ENCODE assay signal across 1 cellular context in the genomic region with DNA sequence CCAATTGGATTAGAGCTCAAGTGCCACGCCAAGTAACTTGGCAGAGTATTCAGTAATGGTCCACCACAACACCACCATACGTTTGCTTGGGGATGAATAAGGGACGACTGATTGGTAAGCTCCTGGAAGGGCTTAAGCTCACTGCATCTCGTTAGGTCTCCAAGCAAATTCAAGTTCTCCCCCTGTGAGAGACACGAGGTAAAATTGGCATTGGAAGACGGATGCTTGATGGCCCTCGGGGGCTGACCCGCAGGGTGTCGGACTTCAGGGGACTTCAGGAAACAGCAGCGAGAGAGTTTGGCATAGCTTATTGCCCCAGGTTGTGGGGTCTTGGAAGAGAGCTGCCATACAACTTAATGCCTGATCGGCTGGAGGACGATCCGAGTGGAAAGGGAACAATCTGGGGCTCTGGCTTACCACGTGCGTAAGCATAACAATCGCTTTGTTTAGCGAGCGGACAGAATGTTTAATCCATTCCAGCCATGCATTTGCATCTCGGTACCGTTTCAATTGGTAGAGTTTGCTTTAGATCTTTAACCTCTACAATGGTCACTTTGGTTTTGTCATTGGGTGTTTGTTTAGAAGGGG.
TF ChIP-seq lines count a peak whose summit lies in the region.

No MANE protein-coding gene starts in this region.

TF ChIP-seq in HepG2, 621 proteins besides CTCF, POLR2A, EP300 and RAD21 (continued from another document):
- TF ChIP-seq, protein P1, sequence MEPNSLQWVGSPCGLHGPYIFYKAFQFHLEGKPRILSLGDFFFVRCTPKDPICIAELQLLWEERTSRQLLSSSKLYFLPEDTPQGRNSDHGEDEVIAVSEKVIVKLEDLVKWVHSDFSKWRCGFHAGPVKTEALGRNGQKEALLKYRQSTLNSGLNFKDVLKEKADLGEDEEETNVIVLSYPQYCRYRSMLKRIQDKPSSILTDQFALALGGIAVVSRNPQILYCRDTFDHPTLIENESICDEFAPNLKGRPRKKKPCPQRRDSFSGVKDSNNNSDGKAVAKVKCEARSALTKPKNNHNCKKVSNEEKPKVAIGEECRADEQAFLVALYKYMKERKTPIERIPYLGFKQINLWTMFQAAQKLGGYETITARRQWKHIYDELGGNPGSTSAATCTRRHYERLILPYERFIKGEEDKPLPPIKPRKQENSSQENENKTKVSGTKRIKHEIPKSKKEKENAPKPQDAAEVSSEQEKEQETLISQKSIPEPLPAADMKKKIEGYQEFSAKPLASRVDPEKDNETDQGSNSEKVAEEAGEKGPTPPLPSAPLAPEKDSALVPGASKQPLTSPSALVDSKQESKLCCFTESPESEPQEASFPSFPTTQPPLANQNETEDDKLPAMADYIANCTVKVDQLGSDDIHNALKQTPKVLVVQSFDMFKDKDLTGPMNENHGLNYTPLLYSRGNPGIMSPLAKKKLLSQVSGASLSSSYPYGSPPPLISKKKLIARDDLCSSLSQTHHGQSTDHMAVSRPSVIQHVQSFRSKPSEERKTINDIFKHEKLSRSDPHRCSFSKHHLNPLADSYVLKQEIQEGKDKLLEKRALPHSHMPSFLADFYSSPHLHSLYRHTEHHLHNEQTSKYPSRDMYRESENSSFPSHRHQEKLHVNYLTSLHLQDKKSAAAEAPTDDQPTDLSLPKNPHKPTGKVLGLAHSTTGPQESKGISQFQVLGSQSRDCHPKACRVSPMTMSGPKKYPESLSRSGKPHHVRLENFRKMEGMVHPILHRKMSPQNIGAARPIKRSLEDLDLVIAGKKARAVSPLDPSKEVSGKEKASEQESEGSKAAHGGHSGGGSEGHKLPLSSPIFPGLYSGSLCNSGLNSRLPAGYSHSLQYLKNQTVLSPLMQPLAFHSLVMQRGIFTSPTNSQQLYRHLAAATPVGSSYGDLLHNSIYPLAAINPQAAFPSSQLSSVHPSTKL (CRISPR knock-in tag; IDR thresholded peaks at IDR 0.05) = 0 out of 2 replicates have a peak, but pooled peaks have one; percentile 5
- TF ChIP-seq, protein P2, sequence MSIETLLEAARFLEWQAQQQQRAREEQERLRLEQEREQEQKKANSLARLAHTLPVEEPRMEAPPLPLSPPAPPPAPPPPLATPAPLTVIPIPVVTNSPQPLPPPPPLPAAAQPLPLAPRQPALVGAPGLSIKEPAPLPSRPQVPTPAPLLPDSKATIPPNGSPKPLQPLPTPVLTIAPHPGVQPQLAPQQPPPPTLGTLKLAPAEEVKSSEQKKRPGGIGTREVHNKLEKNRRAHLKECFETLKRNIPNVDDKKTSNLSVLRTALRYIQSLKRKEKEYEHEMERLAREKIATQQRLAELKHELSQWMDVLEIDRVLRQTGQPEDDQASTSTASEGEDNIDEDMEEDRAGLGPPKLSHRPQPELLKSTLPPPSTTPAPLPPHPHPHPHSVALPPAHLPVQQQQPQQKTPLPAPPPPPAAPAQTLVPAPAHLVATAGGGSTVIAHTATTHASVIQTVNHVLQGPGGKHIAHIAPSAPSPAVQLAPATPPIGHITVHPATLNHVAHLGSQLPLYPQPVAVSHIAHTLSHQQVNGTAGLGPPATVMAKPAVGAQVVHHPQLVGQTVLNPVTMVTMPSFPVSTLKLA (IDR thresholded peaks at IDR 0.05) = 0 out of 2 replicates have a peak, but pooled peaks have one; percentile 17
- TF ChIP-seq ZNF121 (CRISPR knock-in tag; IDR thresholded peaks at IDR 0.05) (no peak), U2AF1 (optimal IDR thresholded peaks at IDR 0.05; ENCODE audit: low read depth, low read length) (peak; percentile 63), RFX3 (CRISPR knock-in tag; IDR thresholded peaks at IDR 0.05) (no peak), TRIM24 (CRISPR knock-in tag; IDR thresholded peaks at IDR 0.05) (0 out of 2 replicates have a peak, but pooled peaks have one; percentile 26), ZNF12 (CRISPR knock-in tag; IDR thresholded peaks at IDR 0.05) (peak; percentile 10; the same call in 1 of the 2 replicates), ZNF761 (CRISPR knock-in tag; conservative IDR thresholded peaks at IDR 0.05) (peak; percentile 72), ZNF496 (CRISPR knock-in tag; IDR thresholded peaks at IDR 0.05; ENCODE audit: insufficient replicate concordance) (no peak), CENPT (CRISPR knock-in tag; IDR thresholded peaks at IDR 0.05; ENCODE audit: low read depth) (peak; percentile 80), ZNF446 (CRISPR knock-in tag; IDR thresholded peaks at IDR 0.05) (no peak), ZNF589 (CRISPR knock-in tag; conservative IDR thresholded peaks at IDR 0.05) (0 out of 2 replicates have a peak, but pooled peaks have one; percentile 43), PCBP2 (optimal IDR thresholded peaks at IDR 0.05; ENCODE audit: low read depth, low read length, poor library complexity, severe bottlenecking) (no peak), ZNF644 (CRISPR knock-in tag; IDR thresholded peaks at IDR 0.05; ENCODE audit: low read depth) (no peak), SALL2 (CRISPR knock-in tag; IDR thresholded peaks at IDR 0.05) (0 out of 2 replicates have a peak, but pooled peaks have one; percentile 27), JDP2 (CRISPR knock-in tag; IDR thresholded peaks at IDR 0.05; ENCODE audit: borderline replicate concordance) (no peak), MYC (CRISPR knock-in tag; IDR thresholded peaks at IDR 0.05; ENCODE audit: borderline replicate concordance) (no peak), SRSF4 (IDR thresholded peaks at IDR 0.05; ENCODE audit: low read depth, low read length, poor library complexity, severe bottlenecking) (no peak), ESRRA (CRISPR knock-in tag; IDR thresholded peaks at IDR 0.05; ENCODE audit: low read depth) (0 out of 2 replicates have a peak, but pooled peaks have one; percentile 18), SAP130 (CRISPR knock-in tag; IDR thresholded peaks at IDR 0.05; ENCODE audit: low read depth) (peak; percentile 6; the same call in 1 of the 2 replicates), DNMT3B (CRISPR knock-in tag; conservative IDR thresholded peaks at IDR 0.05) (0 out of 2 replicates have a peak, but pooled peaks have one; percentile 81), SALL1 (CRISPR knock-in tag; IDR thresholded peaks at IDR 0.05) (peak; percentile 44; the same call in 1 of the 2 replicates), ZNF326 (CRISPR knock-in tag; IDR thresholded peaks at IDR 0.05; ENCODE audit: borderline replicate concordance) (0 out of 2 replicates have a peak, but pooled peaks have one; percentile 23), ZNF775 (CRISPR knock-in tag; IDR thresholded peaks at IDR 0.05; ENCODE audit: borderline replicate concordance) (peak; percentile 52; the same call in 1 of the 2 replicates), RXRA (CRISPR knock-in tag; IDR thresholded peaks at IDR 0.05) (peak; percentile 38; the same call in 1 of the 2 replicates), ZC3H4 (CRISPR knock-in tag; IDR thresholded peaks at IDR 0.05; ENCODE audit: borderline replicate concordance) (peak; percentile 92; the same call in 1 of the 2 replicates), TAF1 (CRISPR knock-in tag; IDR thresholded peaks at IDR 0.05) (0 out of 2 replicates have a peak, but pooled peaks have one; percentile 18)
- TF ChIP-seq, protein P3, sequence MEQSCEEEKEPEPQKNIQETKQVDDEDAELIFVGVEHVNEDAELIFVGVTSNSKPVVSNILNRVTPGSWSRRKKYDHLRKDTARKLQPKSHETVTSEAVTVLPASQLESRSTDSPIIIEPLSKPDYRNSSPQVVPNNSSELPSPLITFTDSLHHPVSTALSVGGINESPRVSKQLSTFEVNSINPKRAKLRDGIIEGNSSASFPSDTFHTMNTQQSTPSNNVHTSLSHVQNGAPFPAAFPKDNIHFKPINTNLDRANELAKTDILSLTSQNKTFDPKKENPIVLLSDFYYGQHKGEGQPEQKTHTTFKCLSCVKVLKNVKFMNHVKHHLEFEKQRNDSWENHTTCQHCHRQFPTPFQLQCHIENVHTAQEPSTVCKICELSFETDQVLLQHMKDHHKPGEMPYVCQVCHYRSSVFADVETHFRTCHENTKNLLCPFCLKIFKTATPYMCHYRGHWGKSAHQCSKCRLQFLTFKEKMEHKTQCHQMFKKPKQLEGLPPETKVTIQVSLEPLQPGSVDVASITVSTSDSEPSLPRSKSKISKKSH (CRISPR knock-in tag; IDR thresholded peaks at IDR 0.05; ENCODE audit: borderline replicate concordance) = no peak
- TF ChIP-seq, protein P4, sequence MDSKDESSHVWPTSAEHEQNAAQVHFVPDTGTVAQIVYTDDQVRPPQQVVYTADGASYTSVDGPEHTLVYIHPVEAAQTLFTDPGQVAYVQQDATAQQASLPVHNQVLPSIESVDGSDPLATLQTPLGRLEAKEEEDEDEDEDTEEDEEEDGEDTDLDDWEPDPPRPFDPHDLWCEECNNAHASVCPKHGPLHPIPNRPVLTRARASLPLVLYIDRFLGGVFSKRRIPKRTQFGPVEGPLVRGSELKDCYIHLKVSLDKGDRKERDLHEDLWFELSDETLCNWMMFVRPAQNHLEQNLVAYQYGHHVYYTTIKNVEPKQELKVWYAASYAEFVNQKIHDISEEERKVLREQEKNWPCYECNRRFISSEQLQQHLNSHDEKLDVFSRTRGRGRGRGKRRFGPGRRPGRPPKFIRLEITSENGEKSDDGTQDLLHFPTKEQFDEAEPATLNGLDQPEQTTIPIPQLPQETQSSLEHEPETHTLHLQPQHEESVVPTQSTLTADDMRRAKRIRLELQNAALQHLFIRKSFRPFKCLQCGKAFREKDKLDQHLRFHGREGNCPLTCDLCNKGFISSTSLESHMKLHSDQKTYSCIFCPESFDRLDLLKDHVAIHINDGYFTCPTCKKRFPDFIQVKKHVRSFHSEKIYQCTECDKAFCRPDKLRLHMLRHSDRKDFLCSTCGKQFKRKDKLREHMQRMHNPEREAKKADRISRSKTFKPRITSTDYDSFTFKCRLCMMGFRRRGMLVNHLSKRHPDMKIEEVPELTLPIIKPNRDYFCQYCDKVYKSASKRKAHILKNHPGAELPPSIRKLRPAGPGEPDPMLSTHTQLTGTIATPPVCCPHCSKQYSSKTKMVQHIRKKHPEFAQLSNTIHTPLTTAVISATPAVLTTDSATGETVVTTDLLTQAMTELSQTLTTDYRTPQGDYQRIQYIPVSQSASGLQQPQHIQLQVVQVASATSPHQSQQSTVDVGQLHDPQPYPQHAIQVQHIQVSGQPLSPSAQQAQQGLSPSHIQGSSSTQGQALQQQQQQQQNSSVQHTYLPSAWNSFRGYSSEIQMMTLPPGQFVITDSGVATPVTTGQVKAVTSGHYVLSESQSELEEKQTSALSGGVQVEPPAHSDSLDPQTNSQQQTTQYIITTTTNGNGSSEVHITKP (CRISPR knock-in tag; IDR thresholded peaks at IDR 0.05; ENCODE audit: low read depth) = 0 out of 2 replicates have a peak, but pooled peaks have one; percentile 19
- TF ChIP-seq, protein P5, sequence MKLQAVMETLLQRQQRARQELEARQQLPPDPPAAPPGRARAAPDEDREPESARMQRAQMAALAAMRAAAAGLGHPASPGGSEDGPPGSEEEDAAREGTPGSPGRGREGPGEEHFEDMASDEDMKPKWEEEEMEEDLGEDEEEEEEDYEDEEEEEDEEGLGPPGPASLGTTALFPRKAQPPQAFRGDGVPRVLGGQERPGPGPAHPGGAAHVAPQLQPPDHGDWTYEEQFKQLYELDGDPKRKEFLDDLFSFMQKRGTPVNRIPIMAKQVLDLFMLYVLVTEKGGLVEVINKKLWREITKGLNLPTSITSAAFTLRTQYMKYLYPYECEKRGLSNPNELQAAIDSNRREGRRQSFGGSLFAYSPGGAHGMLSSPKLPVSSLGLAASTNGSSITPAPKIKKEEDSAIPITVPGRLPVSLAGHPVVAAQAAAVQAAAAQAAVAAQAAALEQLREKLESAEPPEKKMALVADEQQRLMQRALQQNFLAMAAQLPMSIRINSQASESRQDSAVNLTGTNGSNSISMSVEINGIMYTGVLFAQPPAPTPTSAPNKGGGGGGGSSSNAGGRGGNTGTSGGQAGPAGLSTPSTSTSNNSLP (IDR thresholded peaks at IDR 0.05; ENCODE audit: low read depth, low read length) = no peak
- TF ChIP-seq, protein P6, sequence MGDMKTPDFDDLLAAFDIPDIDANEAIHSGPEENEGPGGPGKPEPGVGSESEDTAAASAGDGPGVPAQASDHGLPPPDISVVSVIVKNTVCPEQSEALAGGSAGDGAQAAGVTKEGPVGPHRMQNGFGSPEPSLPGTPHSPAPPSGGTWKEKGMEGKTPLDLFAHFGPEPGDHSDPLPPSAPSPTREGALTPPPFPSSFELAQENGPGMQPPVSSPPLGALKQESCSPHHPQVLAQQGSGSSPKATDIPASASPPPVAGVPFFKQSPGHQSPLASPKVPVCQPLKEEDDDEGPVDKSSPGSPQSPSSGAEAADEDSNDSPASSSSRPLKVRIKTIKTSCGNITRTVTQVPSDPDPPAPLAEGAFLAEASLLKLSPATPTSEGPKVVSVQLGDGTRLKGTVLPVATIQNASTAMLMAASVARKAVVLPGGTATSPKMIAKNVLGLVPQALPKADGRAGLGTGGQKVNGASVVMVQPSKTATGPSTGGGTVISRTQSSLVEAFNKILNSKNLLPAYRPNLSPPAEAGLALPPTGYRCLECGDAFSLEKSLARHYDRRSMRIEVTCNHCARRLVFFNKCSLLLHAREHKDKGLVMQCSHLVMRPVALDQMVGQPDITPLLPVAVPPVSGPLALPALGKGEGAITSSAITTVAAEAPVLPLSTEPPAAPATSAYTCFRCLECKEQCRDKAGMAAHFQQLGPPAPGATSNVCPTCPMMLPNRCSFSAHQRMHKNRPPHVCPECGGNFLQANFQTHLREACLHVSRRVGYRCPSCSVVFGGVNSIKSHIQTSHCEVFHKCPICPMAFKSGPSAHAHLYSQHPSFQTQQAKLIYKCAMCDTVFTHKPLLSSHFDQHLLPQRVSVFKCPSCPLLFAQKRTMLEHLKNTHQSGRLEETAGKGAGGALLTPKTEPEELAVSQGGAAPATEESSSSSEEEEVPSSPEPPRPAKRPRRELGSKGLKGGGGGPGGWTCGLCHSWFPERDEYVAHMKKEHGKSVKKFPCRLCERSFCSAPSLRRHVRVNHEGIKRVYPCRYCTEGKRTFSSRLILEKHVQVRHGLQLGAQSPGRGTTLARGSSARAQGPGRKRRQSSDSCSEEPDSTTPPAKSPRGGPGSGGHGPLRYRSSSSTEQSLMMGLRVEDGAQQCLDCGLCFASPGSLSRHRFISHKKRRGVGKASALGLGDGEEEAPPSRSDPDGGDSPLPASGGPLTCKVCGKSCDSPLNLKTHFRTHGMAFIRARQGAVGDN (CRISPR knock-in tag; IDR thresholded peaks at IDR 0.05) = peak; percentile 31
- TF ChIP-seq, protein P7, sequence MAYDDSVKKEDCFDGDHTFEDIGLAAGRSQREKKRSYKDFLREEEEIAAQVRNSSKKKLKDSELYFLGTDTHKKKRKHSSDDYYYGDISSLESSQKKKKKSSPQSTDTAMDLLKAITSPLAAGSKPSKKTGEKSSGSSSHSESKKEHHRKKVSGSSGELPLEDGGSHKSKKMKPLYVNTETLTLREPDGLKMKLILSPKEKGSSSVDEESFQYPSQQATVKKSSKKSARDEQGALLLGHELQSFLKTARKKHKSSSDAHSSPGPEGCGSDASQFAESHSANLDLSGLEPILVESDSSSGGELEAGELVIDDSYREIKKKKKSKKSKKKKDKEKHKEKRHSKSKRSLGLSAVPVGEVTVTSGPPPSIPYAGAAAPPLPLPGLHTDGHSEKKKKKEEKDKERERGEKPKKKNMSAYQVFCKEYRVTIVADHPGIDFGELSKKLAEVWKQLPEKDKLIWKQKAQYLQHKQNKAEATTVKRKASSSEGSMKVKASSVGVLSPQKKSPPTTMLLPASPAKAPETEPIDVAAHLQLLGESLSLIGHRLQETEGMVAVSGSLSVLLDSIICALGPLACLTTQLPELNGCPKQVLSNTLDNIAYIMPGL (CRISPR knock-in tag; IDR thresholded peaks at IDR 0.05; ENCODE audit: borderline replicate concordance in 1 of 2, low read depth in 1 of 2) = 0 out of 4 replicates have a peak, but pooled peaks of 1 of the 2 experiments have one; percentile 39
